In genomic region chr16:27287051-27287811, GRCh38 we compare ENCODE assay signal across 11 cellular contexts. TPM values are rescaled to one million over a fixed set of nuclear protein-coding genes. Genes with fewer than 3 reads are reported as not detected.
DNase-seq lines count a peak whose midpoint lies in the region; ATAC-seq lines count a peak whose summit lies in the region.
"Had no signal": no experiment of that assay in that cellular context is flagged by ENCODE, and none has a peak within 500 bp of the region (broad histone marks: within the 10 kb centered on the region; RNA-seq: fewer than 3 reads in every experiment).

No MANE protein-coding gene starts in this region.

- H3K27me3 Mint-ChIP-seq in activated CD8-positive, alpha-beta memory T cell treated with anti-CD3 and anti-CD28 coated beads, Interleukin-2, amount 10 ng/mL, durations not matched to agents 7 days and 5 days: no peaks in the 10 kb centered on the region
- H3K27me3 Mint-ChIP-seq in stimulated activated naive B cell treated with anti-CD40 and anti-IgM and Interleukin-4, amounts not matched to agents 10 μg/mL and 1 μg/mL and 100 μg/mL, for 72 hours: no peaks in the 10 kb centered on the region

- peak; percentile 11 to 15 for DNase-seq in activated T-cell treated with anti-CD3 and anti-CD28 coated beads, Interleukin-2, amount 50 U/mL, for 48 hours
- DNase-seq in activated T-cell treated with anti-CD3 and anti-CD28 coated beads for 4 hours: no peak
- DNase-seq in activated CD8-positive, alpha-beta memory T cell treated with anti-CD3 and anti-CD28 coated beads, Interleukin-2, amount 10 ng/mL, durations not matched to agents 7 days and 5 days: peak; percentile 21
- DNase-seq in islet precursor cell: peak; percentile 16
- DNase-seq in stimulated activated naive B cell treated with anti-CD40 and anti-IgM and Interleukin-4, amounts not matched to agents 10 μg/mL and 1 μg/mL and 100 μg/mL, for 72 hours: no peak
- no peak for DNase-seq in anterior cingulate cortex (lab: John Stamatoyannopoulos, UW)
- DNase-seq in OCI-M2 (lab: John Stamatoyannopoulos, UW; ENCODE audit: unreplicated experiment): no peak
- DNase-seq in DMS 273 treated with DMSO at 0.1 percent for 48 hours (lab: John Stamatoyannopoulos, UW): no peak
- DNase-seq: activated T-cell treated with anti-CD3 and anti-CD28 coated beads, Interleukin-2, amount 50 U/mL, for 1 hour; NCI-H2171 treated with DMSO at 0.1 percent for 48 hours; testis had no signal

- H3K27ac Mint-ChIP-seq in activated CD8-positive, alpha-beta memory T cell treated with anti-CD3 and anti-CD28 coated beads, Interleukin-2, amount 10 ng/mL, durations not matched to agents 7 days and 5 days: no peak overlapping the region
- peak overlapping the region; percentile 94 for H3K27ac Mint-ChIP-seq in stimulated activated naive B cell treated with anti-CD40 and anti-IgM and Interleukin-4, amounts not matched to agents 10 μg/mL and 1 μg/mL and 100 μg/mL, for 72 hours

- ATAC-seq in activated CD8-positive, alpha-beta memory T cell treated with anti-CD3 and anti-CD28 coated beads, Interleukin-2, amount 10 ng/mL, durations not matched to agents 7 days and 5 days: no peak
- no peak for ATAC-seq in stimulated activated naive B cell treated with anti-CD40 and anti-IgM and Interleukin-4, amounts not matched to agents 10 μg/mL and 1 μg/mL and 100 μg/mL, for 72 hours (replicated peaks)

- CTCF ChIA-PET in activated CD8-positive, alpha-beta memory T cell treated with anti-CD3 and anti-CD28 coated beads, Interleukin-2, amount 10 ng/mL, durations not matched to agents 7 days and 5 days (lab: Charles Lee): interaction anchor here (1.5 kb wide), 1 partner anchor 30 kb away, joined by 4 read pairs; no protein-coding TSS in a partner anchor

- H3K4me3 Mint-ChIP-seq in activated CD8-positive, alpha-beta memory T cell treated with anti-CD3 and anti-CD28 coated beads, Interleukin-2, amount 10 ng/mL, durations not matched to agents 7 days and 5 days: no peak overlapping the region
- H3K4me3 Mint-ChIP-seq in stimulated activated naive B cell treated with anti-CD40 and anti-IgM and Interleukin-4, amounts not matched to agents 10 μg/mL and 1 μg/mL and 100 μg/mL, for 72 hours: no peak overlapping the region

- no peaks in the 10 kb centered on the region for H3K9me3 Mint-ChIP-seq in activated CD8-positive, alpha-beta memory T cell treated with anti-CD3 and anti-CD28 coated beads, Interleukin-2, amount 10 ng/mL, durations not matched to agents 7 days and 5 days (ENCODE audit: low read depth)
- peaks cover 5 to 14% of the 10 kb centered on the region in 2 donors for H3K9me3 Mint-ChIP-seq in stimulated activated naive B cell treated with anti-CD40 and anti-IgM and Interleukin-4, amounts not matched to agents 10 μg/mL and 1 μg/mL and 100 μg/mL, for 72 hours

- peaks cover 52% of the 10 kb centered on the region for H3K4me1 Mint-ChIP-seq in activated CD8-positive, alpha-beta memory T cell treated with anti-CD3 and anti-CD28 coated beads, Interleukin-2, amount 10 ng/mL, durations not matched to agents 7 days and 5 days
- H3K4me1 Mint-ChIP-seq in stimulated activated naive B cell treated with anti-CD40 and anti-IgM and Interleukin-4, amounts not matched to agents 10 μg/mL and 1 μg/mL and 100 μg/mL, for 72 hours: peaks cover 66 to 85% of the 10 kb centered on the region in 2 donors

- H3K36me3 Mint-ChIP-seq in activated CD8-positive, alpha-beta memory T cell treated with anti-CD3 and anti-CD28 coated beads, Interleukin-2, amount 10 ng/mL, durations not matched to agents 7 days and 5 days: peaks cover 14% of the 10 kb centered on the region
- peaks cover 15 to 26% of the 10 kb centered on the region in 2 donors for H3K36me3 Mint-ChIP-seq in stimulated activated naive B cell treated with anti-CD40 and anti-IgM and Interleukin-4, amounts not matched to agents 10 μg/mL and 1 μg/mL and 100 μg/mL, for 72 hours

RNA-seq across cellular contexts. Expression of gene NSMCE1, which starts 18.7 kb away (rescaled TPM):
- total RNA-seq in activated CD8-positive, alpha-beta memory T cell treated with anti-CD3 and anti-CD28 coated beads, Interleukin-2, amount 10 ng/mL, durations not matched to agents 7 days and 5 days: 10 to 100 TPM; 75.9 to 94.0 TPM

RNA-seq across cellular contexts. Expression of gene IL4R, which starts 26.5 kb away (rescaled TPM):
- total RNA-seq in activated CD8-positive, alpha-beta memory T cell treated with anti-CD3 and anti-CD28 coated beads, Interleukin-2, amount 10 ng/mL, durations not matched to agents 7 days and 5 days: 100 to 1,000 TPM; 155 to 190 TPM

Comparison
In these comparisons a context has a peak if more than half of its experiments do, and no peak if none do; other contexts are left out.
1. DNase-seq: peak in activated T-cell treated with anti-CD3 and anti-CD28 coated beads, Interleukin-2, amount 50 U/mL, for 48 hours (2 of 2), activated CD8-positive, alpha-beta memory T cell treated with anti-CD3 and anti-CD28 coated beads, Interleukin-2, amount 10 ng/mL, durations not matched to agents 7 days and 5 days (single experiment) and islet precursor cell (single experiment); none in activated T-cell treated with anti-CD3 and anti-CD28 coated beads for 4 hours (single experiment), stimulated activated naive B cell treated with anti-CD40 and anti-IgM and Interleukin-4, amounts not matched to agents 10 μg/mL and 1 μg/mL and 100 μg/mL, for 72 hours (single experiment), anterior cingulate cortex (0 of 58), OCI-M2 (single experiment) and DMS 273 treated with DMSO at 0.1 percent for 48 hours (single experiment).